8 cellular contexts compared by ENCODE assay signal in the genomic region with DNA sequence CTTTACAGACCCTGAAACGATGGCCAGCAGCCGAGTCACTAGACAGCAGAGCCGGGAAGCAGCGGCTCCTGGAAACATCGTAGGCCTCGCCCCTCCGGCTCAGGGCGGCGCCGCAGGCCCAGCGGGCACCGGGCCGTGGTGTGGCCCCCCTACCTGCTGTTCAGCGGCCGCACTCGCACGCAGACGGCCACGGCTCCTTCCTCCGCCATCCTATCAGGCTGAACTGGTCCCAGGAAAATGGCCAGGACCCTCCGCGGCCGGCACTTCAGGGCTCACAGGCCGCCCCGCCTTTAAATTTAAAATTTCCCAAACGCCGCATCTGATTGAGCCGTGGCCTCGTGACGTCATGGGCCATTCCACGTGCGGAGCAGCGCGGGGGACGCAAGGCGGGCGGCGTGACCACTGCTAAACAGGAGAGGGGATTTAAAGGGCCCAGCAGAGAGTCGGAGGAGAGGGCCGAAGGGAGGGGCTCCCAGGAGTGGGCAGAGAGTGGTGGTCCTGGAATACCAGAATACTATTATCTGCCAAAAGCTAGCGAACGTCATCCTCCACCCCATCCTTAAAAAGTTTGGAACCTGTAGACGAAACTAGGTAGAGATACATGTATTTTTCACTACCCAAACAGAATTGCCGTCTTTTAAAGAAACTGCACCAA. TPM values are rescaled to one million over a fixed set of nuclear protein-coding genes. Genes with fewer than 3 reads are reported as not detected.
DNase-seq lines count a peak whose midpoint lies in the region; ATAC-seq and TF ChIP-seq lines count a peak whose summit lies in the region.

A gene with protein sequence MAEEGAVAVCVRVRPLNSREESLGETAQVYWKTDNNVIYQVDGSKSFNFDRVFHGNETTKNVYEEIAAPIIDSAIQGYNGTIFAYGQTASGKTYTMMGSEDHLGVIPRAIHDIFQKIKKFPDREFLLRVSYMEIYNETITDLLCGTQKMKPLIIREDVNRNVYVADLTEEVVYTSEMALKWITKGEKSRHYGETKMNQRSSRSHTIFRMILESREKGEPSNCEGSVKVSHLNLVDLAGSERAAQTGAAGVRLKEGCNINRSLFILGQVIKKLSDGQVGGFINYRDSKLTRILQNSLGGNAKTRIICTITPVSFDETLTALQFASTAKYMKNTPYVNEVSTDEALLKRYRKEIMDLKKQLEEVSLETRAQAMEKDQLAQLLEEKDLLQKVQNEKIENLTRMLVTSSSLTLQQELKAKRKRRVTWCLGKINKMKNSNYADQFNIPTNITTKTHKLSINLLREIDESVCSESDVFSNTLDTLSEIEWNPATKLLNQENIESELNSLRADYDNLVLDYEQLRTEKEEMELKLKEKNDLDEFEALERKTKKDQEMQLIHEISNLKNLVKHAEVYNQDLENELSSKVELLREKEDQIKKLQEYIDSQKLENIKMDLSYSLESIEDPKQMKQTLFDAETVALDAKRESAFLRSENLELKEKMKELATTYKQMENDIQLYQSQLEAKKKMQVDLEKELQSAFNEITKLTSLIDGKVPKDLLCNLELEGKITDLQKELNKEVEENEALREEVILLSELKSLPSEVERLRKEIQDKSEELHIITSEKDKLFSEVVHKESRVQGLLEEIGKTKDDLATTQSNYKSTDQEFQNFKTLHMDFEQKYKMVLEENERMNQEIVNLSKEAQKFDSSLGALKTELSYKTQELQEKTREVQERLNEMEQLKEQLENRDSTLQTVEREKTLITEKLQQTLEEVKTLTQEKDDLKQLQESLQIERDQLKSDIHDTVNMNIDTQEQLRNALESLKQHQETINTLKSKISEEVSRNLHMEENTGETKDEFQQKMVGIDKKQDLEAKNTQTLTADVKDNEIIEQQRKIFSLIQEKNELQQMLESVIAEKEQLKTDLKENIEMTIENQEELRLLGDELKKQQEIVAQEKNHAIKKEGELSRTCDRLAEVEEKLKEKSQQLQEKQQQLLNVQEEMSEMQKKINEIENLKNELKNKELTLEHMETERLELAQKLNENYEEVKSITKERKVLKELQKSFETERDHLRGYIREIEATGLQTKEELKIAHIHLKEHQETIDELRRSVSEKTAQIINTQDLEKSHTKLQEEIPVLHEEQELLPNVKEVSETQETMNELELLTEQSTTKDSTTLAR (N-terminal part only) (minus strand): TSS at position 233 of the 655 bp plus-strand sequence. CDS start 24 bp downstream, at position 209.

- no peaks in the 10 kb centered on the region for H3F3A ChIP-seq in PC-3 (ENCODE audit: low read length, unreplicated experiment)

- CTCF ChIA-PET in PC-3 (lab: Charles Lee) = no interaction called here

- H3K27me3 ChIP-seq in PC-3 (ENCODE audit: low read length) (no peaks in the 10 kb centered on the region), esophagus muscularis mucosa (peaks cover 0 to 8% (median 0%) of the 10 kb centered on the region in 4 donors), muscle layer of duodenum (ENCODE audit: low read depth, low read length) (no peaks in the 10 kb centered on the region)

- H2AFZ ChIP-seq in PC-3 (ENCODE audit: low read length) = peak within 1 kb of the TSS; percentile 96

- H3K4me1 ChIP-seq in PC-3 (ENCODE audit: insufficient read depth, low read length) = peaks cover 6% of the 10 kb centered on the region; the same call in 1 of the 2 replicates
- peaks cover 4 to 16% (median 12%) of the 10 kb centered on the region in 4 donors for H3K4me1 ChIP-seq in esophagus muscularis mucosa
- H3K4me1 ChIP-seq in muscle layer of duodenum (ENCODE audit: control insufficient read depth in 1 of 2, insufficient read depth in 2 of 2, low read length in 2 of 2) = peaks cover 4% of the 10 kb centered on the region in 2 donors

- TF ChIP-seq POLR2A in esophagus muscularis mucosa (IDR thresholded peaks at IDR 0.05; ENCODE audit: low read depth) = no peak

- H3K9me2 ChIP-seq in PC-3 (replicated peaks; ENCODE audit: low read length) = no peaks in the 10 kb centered on the region

- TF ChIP-seq EP300 in esophagus muscularis mucosa (IDR thresholded peaks at IDR 0.05) = no peak

- peak within 1 kb of the TSS; percentile 94 for H3K4me2 ChIP-seq in PC-3 (ENCODE audit: low read length)

- DNase-seq in DMS153 (lab: John Stamatoyannopoulos, UW) (peak; percentile 52), HuH-7.5 (ENCODE audit: low spot score) (peak; percentile 11), PC-3 (peak; percentile 83), activated T-cell treated with anti-CD3 and anti-CD28 coated beads for 4 hours (peak; percentile 77), esophagus muscularis mucosa (ENCODE audit: extremely low spot score) (peak; percentile 97)
- DNase-seq in stimulated activated CD8-positive, alpha-beta memory T cell treated with anti-CD3 and anti-CD28 coated beads, Interleukin-7, amount 100 ng/mL, for 24 hours (ENCODE audit: low read depth) = peak; percentile 72

- H3K27ac ChIP-seq in PC-3 (ENCODE audit: low read length) (peak within 1 kb of the TSS; percentile 54), esophagus muscularis mucosa (replicated peaks in 1 of 4) (peak within 1 kb of the TSS; percentile 72 to 78 (median 77)), muscle layer of duodenum (ENCODE audit: low read length) (peak within 1 kb of the TSS; percentile 42)

- peak within 1 kb of the TSS; percentile 77 for H3K9ac ChIP-seq in PC-3 (ENCODE audit: low read length)

- BruUV-seq in PC-3 (replicated peaks; lab: Mats Ljungman, UMichigan) = no TSS peak

- peak; percentile 97 for ATAC-seq in GM21528 (IDR thresholded peaks at IDR 0.05; ENCODE audit: low FRiP score, unreplicated experiment)
- ATAC-seq in PC-3 = peak; percentile 79

- H3K36me3 ChIP-seq in PC-3 (ENCODE audit: low read depth, low read length) (peaks cover 23% of the 10 kb centered on the region), esophagus muscularis mucosa (no peaks in the 10 kb centered on the region), muscle layer of duodenum (ENCODE audit: control insufficient read depth in 1 of 2, insufficient read depth in 2 of 2, low read length in 2 of 2) (no peaks in the 10 kb centered on the region)

- H3K4me3 ChIP-seq in PC-3 (ENCODE audit: low read length) (peak within 1 kb of the TSS; percentile 99), esophagus muscularis mucosa (peak within 1 kb of the TSS; percentile 75 to 80 (median 78)), muscle layer of duodenum (ENCODE audit: low read depth in 1 of 2, low read length in 2 of 2) (peak within 1 kb of the TSS; percentile 82 to 86)

- H3K79me2 ChIP-seq in PC-3 (ENCODE audit: low read length) = peaks cover 28% of the 10 kb centered on the region

- TF ChIP-seq CTCF in PC-3 (conservative IDR thresholded peaks at IDR 0.05; ENCODE audit: low read depth, low read length) = no peak
- TF ChIP-seq CTCF in esophagus muscularis mucosa (IDR thresholded peaks at IDR 0.05) = no peak

- intact Hi-C loops in PC-3 (cut with micrococcal nuclease) (loop anchor here (5.0 kb wide), 1 partner anchor 46 kb away; no protein-coding TSS in a partner anchor), esophagus muscularis mucosa (cut with DNase I) (no loop called here)

- H4K20me1 ChIP-seq in PC-3 (ENCODE audit: low read length) = no peaks in the 10 kb centered on the region

- POLR2A ChIA-PET in PC-3 (lab: Charles Lee; ENCODE audit: unreplicated experiment) = interaction anchor here (0.7 kb wide), 1 partner anchor 329 kb away, joined by 8 read pairs; a partner anchor contains a TSS

- H3K9me3 ChIP-seq in PC-3 (ENCODE audit: low read length) = no peaks in the 10 kb centered on the region
- no peaks in the 10 kb centered on the region for H3K9me3 ChIP-seq in esophagus muscularis mucosa
- no peaks in the 10 kb centered on the region for H3K9me3 ChIP-seq in muscle layer of duodenum (ENCODE audit: control insufficient read depth in 1 of 2, low read length in 2 of 2)

- under 1% methylated on average over 21 of the region's 44 CpGs for WGBS in esophagus muscularis mucosa

RNA-seq across cellular contexts. Expression of the gene that starts here (rescaled TPM):
- total RNA-seq in PC-3 (2014; rRNA removed) (15.3 and 17.3 TPM in 2 replicates), esophagus muscularis mucosa (1 to 10 TPM in 1 of 4 donors, under 1 TPM in 3; 0.42 to 1.2 (median 0.69) TPM)

Comparison
In these comparisons a context has a peak if more than half of its experiments do, and no peak if none do; other contexts are left out.
1. Peak in every context shown above with its lines: DNase-seq, ATAC-seq, H3K4me3 ChIP-seq and H3K27ac ChIP-seq.
2. DNase-seq: peak in every context shown above with its lines; median percentile 97 in esophagus muscularis mucosa; 83 in PC-3; 77 in activated T-cell treated with anti-CD3 and anti-CD28 coated beads for 4 hours; 72 in stimulated activated CD8-positive, alpha-beta memory T cell treated with anti-CD3 and anti-CD28 coated beads, Interleukin-7, amount 100 ng/mL, for 24 hours; 52 in DMS153; 11 in HuH-7.5.